In genomic region chr11:15969281-15969680, GRCh38 we compare ENCODE assay signal across 7 cellular contexts.
DNase-seq lines count a peak whose midpoint lies in the region; ATAC-seq and TF ChIP-seq lines count a peak whose summit lies in the region.

No MANE protein-coding gene starts in this region.

- peaks cover 13% of the 10 kb centered on the region for H3K4me1 ChIP-seq in neural progenitor cell

- no peaks in the 10 kb centered on the region for H3K79me2 ChIP-seq in neural progenitor cell (ENCODE audit: low read depth)

- no peak overlapping the region for H3K4me2 ChIP-seq in neural progenitor cell

- no peaks in the 10 kb centered on the region for H3K27me3 ChIP-seq in neural progenitor cell

- H3F3A ChIP-seq in neural progenitor cell (ENCODE audit: low read depth), result peaks cover 8% of the 10 kb centered on the region

- H3K27ac Mint-ChIP-seq in neural progenitor cell, result peak overlapping the region; percentile 64

- H3K9me3 Mint-ChIP-seq in neural progenitor cell, result no peaks in the 10 kb centered on the region

- TF ChIP-seq CTCF in neural progenitor cell (IDR thresholded peaks at IDR 0.05), result no peak

- H3K4me1 Mint-ChIP-seq in neural progenitor cell, result peaks cover 32% of the 10 kb centered on the region

- peaks cover 5% of the 10 kb centered on the region for H3K36me3 Mint-ChIP-seq in neural progenitor cell

- no peak overlapping the region for H3K4me3 Mint-ChIP-seq in neural progenitor cell

- H3K9ac ChIP-seq in neural progenitor cell, result no peak overlapping the region

- ATAC-seq in GM18517 (IDR thresholded peaks at IDR 0.05; ENCODE audit: unreplicated experiment) (peak; percentile 72), HG02798 (IDR thresholded peaks at IDR 0.05; ENCODE audit: poor library complexity, unreplicated experiment) (peak; percentile 80), esophagus mucosa (peak; percentile 60)

- H3K27ac ChIP-seq in neural progenitor cell, result no peak overlapping the region

- no peaks in the 10 kb centered on the region for H4K20me1 ChIP-seq in neural progenitor cell (ENCODE audit: low read depth)

- DNase-seq in OCI-M1 (lab: John Stamatoyannopoulos, UW) (peak; percentile 91), neural progenitor cell (ENCODE audit: low spot score) (no peak), SIG-M5 treated with dmso at 0.1 percent for 504 hours (lab: John Stamatoyannopoulos, UW; ENCODE audit: unreplicated experiment) (no peak), cerebellum (ENCODE audit: low spot score) (no peak)

- no peak overlapping the region for H3K4me3 ChIP-seq in neural progenitor cell

- H3K36me3 ChIP-seq in neural progenitor cell, result no peaks in the 10 kb centered on the region

- no peak overlapping the region for H2AFZ ChIP-seq in neural progenitor cell (replicated peaks)

- H3K9me3 ChIP-seq in neural progenitor cell (ENCODE audit: low read depth), result no peaks in the 10 kb centered on the region

- peaks cover 3% of the 10 kb centered on the region for H3K27me3 Mint-ChIP-seq in neural progenitor cell (ENCODE audit: insufficient read depth, low read depth)
